ENCODE assay signal across 27 cellular contexts in genomic region chr13:109981000-109981399, GRCh38.
"Had no signal": no experiment of that assay in that cellular context is flagged by ENCODE, and none has a peak within 500 bp of the region (broad histone marks: within the 10 kb centered on the region; RNA-seq: fewer than 3 reads in every experiment).

No MANE protein-coding gene starts in this region.

- H3K4me3 ChIP-seq: stomach, suprapubic skin, testis, thoracic aorta, thyroid gland, tibial artery, tibial nerve, transverse colon, upper lobe of left lung, upper lobe of right lung, uterus, vagina had no signal

- ATAC-seq: stimulated activated effector memory CD8-positive, alpha-beta T cell treated with anti-CD3 and anti-CD28 coated beads, Interleukin-12 subunit alpha, Interleukin-12 subunit beta, amount 100 ng/mL, for 72 hours; stimulated activated memory B cell treated with anti-CD40 and anti-IgM and Interleukin-4, amounts not matched to agents 10 μg/mL and 1 μg/mL and 100 μg/mL, for 72 hours; stimulated activated naive B cell treated with anti-CD40 and anti-IgM and Interleukin-4, amounts not matched to agents 10 μg/mL and 1 μg/mL and 100 μg/mL, for 72 hours; stimulated activated naive CD8-positive, alpha-beta T cell treated with anti-CD3 and anti-CD28 coated beads, Interleukin-15, amount 100 ng/mL, for 72 hours; stimulated activated naive CD8-positive, alpha-beta T cell treated with anti-CD3 and anti-CD28 coated beads, Interleukin-15, Interleukin-2, amounts not matched to agents 100 U/mL and 50 U/mL, for 24 hours; upper lobe of right lung had no signal

- H3K27ac ChIP-seq: stomach, suprapubic skin, testis, thoracic aorta, thyroid gland, tibial artery, tibial nerve, transverse colon, upper lobe of left lung, upper lobe of right lung, uterus, vagina had no signal

- H3K36me3 ChIP-seq: stomach, suprapubic skin, thoracic aorta, thyroid gland, tibial artery, tibial nerve, transverse colon, upper lobe of left lung, upper lobe of right lung, uterus, vagina had no signal

- H3K9me3 ChIP-seq: stomach, suprapubic skin, testis, thoracic aorta, thyroid gland, tibial artery, tibial nerve, transverse colon, upper lobe of left lung, upper lobe of right lung, uterus, vagina had no signal

- H3K4me1 ChIP-seq: stomach, suprapubic skin, testis, tibial nerve, transverse colon, upper lobe of left lung, upper lobe of right lung, uterus, vagina had no signal

- DNase-seq: stimulated activated CD4-positive, alpha-beta T cell treated with anti-CD3 and anti-CD28 coated beads, Interleukin-2, amount 100 ng/mL, for 48 hours; stimulated activated CD4-positive, alpha-beta T cell treated with anti-CD3 and anti-CD28 coated beads, Interleukin-4, amount 100 ng/mL, for 1 hour; stimulated activated CD4-positive, alpha-beta T cell treated with anti-CD3 and anti-CD28 coated beads, Interleukin-4, amount 100 ng/mL, for 24 hours; stimulated activated CD4-positive, alpha-beta T cell treated with anti-CD3 and anti-CD28 coated beads, Interleukin-4, amount 100 ng/mL, for 4 hours; stimulated activated CD8-positive, alpha-beta memory T cell treated with anti-CD3 and anti-CD28 coated beads, Interleukin-4, amount 100 ng/mL, for 48 hours; stimulated activated naive B cell treated with anti-CD40 and anti-IgM and Interleukin-4, amounts not matched to agents 10 μg/mL and 1 μg/mL and 100 μg/mL, for 72 hours; stimulated activated naive CD4-positive, alpha-beta T cell; stimulated activated naive CD4-positive, alpha-beta T cell treated with Interleukin-2 at 50 U/mL for 16 hours; stimulated activated naive CD8-positive, alpha-beta T cell treated with anti-CD3 and anti-CD28 coated beads, Interleukin-15, amount 100 ng/mL, for 72 hours; stimulated activated naive CD8-positive, alpha-beta T cell treated with anti-CD3 and anti-CD28 coated beads, Interleukin-15, Interleukin-2, amounts not matched to agents 100 U/mL and 50 U/mL, for 24 hours; stomach; substantia nigra; testis; thyroid gland; tibial artery; transverse colon; trophoblast cell; upper lobe of left lung; upper lobe of right lung; uterus had no signal

- H3K27me3 ChIP-seq: suprapubic skin, testis, thyroid gland, tibial artery, tibial nerve, transverse colon, upper lobe of left lung, upper lobe of right lung, uterus, vagina had no signal

- FAIRE-seq: urothelium cell line had no signal
